Comparison of ENCODE assay signal across 8 cellular contexts in the genomic region with DNA sequence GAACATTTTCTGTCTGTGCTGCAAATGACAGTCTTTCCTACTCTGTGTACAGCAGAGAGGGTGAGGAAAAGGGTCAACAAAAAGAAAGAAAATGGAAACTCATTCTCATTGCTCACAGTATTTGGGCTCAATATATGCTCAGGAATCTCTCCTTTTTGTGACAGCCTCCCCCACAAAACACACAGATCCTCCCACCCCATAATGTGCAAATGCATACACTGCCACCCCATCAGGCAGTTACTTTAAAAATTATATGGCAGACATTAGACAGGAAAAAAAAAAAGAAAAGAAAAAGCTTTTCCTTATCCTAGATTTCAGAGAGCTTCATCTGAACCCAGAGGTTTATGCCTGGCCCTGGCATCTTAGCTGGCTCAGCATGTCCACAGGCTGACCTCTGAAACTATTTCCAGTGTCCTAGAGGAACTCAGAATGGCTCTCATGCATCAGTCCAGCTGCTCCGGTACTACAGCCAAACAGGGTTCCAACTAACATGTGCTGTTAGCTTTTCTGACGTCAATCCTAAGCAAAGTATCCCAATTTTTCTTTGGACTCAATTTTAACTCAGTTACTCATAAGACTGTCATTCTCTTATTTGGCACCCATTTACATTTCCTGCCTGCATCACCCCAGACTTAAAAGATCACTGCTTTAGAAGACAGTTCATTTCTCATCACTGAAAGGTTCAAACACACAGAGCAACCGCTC.
A peak's percentile ranks its signal among the peaks of the same experiment; 100 is the strongest.
DNase-seq lines count a peak whose midpoint lies in the region; ATAC-seq, FAIRE-seq and TF ChIP-seq lines count a peak whose summit lies in the region.

No MANE protein-coding gene starts in this region.

- peak overlapping the region; percentile 89 for H3K4me3 Mint-ChIP-seq in natural killer cell
- H3K4me3 Mint-ChIP-seq in stimulated activated memory B cell treated with anti-CD40 and anti-IgM and Interleukin-4, amounts not matched to agents 10 μg/mL and 1 μg/mL and 100 μg/mL, for 72 hours: no peak overlapping the region

- no peak for FAIRE-seq in RCC 7860 (lab: Jason Lieb, UNC)

- peak; percentile 60 for DNase-seq in AG08396 (ENCODE audit: low spot score)
- DNase-seq in RCC 7860 (ENCODE audit: low spot score): peak; percentile 18
- peak; percentile 61 for DNase-seq in epithelial cell of esophagus (ENCODE audit: low read depth)
- no peak for DNase-seq in natural killer cell

- no peak for ATAC-seq in natural killer cell
- no peak for ATAC-seq in HG02981 (IDR thresholded peaks at IDR 0.05; ENCODE audit: unreplicated experiment)
- no peak for ATAC-seq in HG02588 (IDR thresholded peaks at IDR 0.05; ENCODE audit: unreplicated experiment)
- no peak for ATAC-seq in HG02798 (IDR thresholded peaks at IDR 0.05; ENCODE audit: poor library complexity, unreplicated experiment)
- no peak for ATAC-seq in stimulated activated memory B cell treated with anti-CD40 and anti-IgM and Interleukin-4, amounts not matched to agents 10 μg/mL and 1 μg/mL and 100 μg/mL, for 72 hours

- no peaks in the 10 kb centered on the region for H3K27me3 Mint-ChIP-seq in natural killer cell (ENCODE audit: low read depth in 2 of 2)
- H3K27me3 Mint-ChIP-seq in stimulated activated memory B cell treated with anti-CD40 and anti-IgM and Interleukin-4, amounts not matched to agents 10 μg/mL and 1 μg/mL and 100 μg/mL, for 72 hours: no peaks in the 10 kb centered on the region

- H3K27ac Mint-ChIP-seq in natural killer cell: peak overlapping the region; percentile 86 to 87
- H3K27ac Mint-ChIP-seq in stimulated activated memory B cell treated with anti-CD40 and anti-IgM and Interleukin-4, amounts not matched to agents 10 μg/mL and 1 μg/mL and 100 μg/mL, for 72 hours: no peak overlapping the region

- peaks cover 90 to 92% of the 10 kb centered on the region in 2 donors for H3K4me1 Mint-ChIP-seq in natural killer cell
- peaks cover 37% of the 10 kb centered on the region for H3K4me1 Mint-ChIP-seq in stimulated activated memory B cell treated with anti-CD40 and anti-IgM and Interleukin-4, amounts not matched to agents 10 μg/mL and 1 μg/mL and 100 μg/mL, for 72 hours

- no peaks in the 10 kb centered on the region for H3K9me3 Mint-ChIP-seq in natural killer cell
- H3K9me3 Mint-ChIP-seq in stimulated activated memory B cell treated with anti-CD40 and anti-IgM and Interleukin-4, amounts not matched to agents 10 μg/mL and 1 μg/mL and 100 μg/mL, for 72 hours: no peaks in the 10 kb centered on the region

- H3K4me3 ChIP-seq in epithelial cell of esophagus (ENCODE audit: low read length): no peak overlapping the region

- no peaks in the 10 kb centered on the region for H3K36me3 Mint-ChIP-seq in natural killer cell
- no peaks in the 10 kb centered on the region for H3K36me3 Mint-ChIP-seq in stimulated activated memory B cell treated with anti-CD40 and anti-IgM and Interleukin-4, amounts not matched to agents 10 μg/mL and 1 μg/mL and 100 μg/mL, for 72 hours

- intact Hi-C loops in natural killer cell (cut with micrococcal nuclease): loop anchor here (2.0 kb wide), 1 partner anchor 15 kb away; no protein-coding TSS in a partner anchor

- TF ChIP-seq CTCF in epithelial cell of esophagus (IDR thresholded peaks at IDR 0.05; ENCODE audit: insufficient read depth, low read depth, low read length, missing control alignments) (no peak), natural killer cell (IDR thresholded peaks at IDR 0.05) (no peak)
